ENCODE assay signal across 9 cellular contexts in genomic region chr3:71423151-71423906, GRCh38.
DNase-seq lines count a peak whose midpoint lies in the region; ATAC-seq, FAIRE-seq and TF ChIP-seq lines count a peak whose summit lies in the region.
"Had no signal": no experiment of that assay in that cellular context is flagged by ENCODE, and none has a peak within 500 bp of the region (broad histone marks: within the 10 kb centered on the region; RNA-seq: fewer than 3 reads in every experiment).

No MANE protein-coding gene starts in this region.

- H4K20me1 ChIP-seq in HepG2 (ENCODE audit: insufficient read depth, low read length), result peaks cover 9% of the 10 kb centered on the region

- H3K4me2 ChIP-seq in HepG2 (ENCODE audit: low read depth, low read length), result no peak overlapping the region
- H3K4me2 ChIP-seq in neuronal stem cell (ENCODE audit: insufficient read depth, low read length, poor library complexity, severe bottlenecking), result no peak overlapping the region

- TF ChIP-seq EP300 in HepG2 (IDR thresholded peaks at IDR 0.05; ENCODE audit: low read depth in 2 of 2, low read length in 2 of 2) (no peak), HepG2 (CRISPR knock-in tag; IDR thresholded peaks at IDR 0.05; ENCODE audit: borderline replicate concordance) (no peak)

- H3K27me3 ChIP-seq in Caco-2 (replicated peaks; ENCODE audit: control insufficient read depth, insufficient read depth, low read length), result no peaks in the 10 kb centered on the region
- H3K27me3 ChIP-seq in HepG2 (ENCODE audit: control insufficient read depth in 1 of 2, insufficient read depth in 2 of 2, low read length in 2 of 2), result no peaks in the 10 kb centered on the region
- no peaks in the 10 kb centered on the region for H3K27me3 ChIP-seq in neuronal stem cell (ENCODE audit: control insufficient read depth in 3 of 3, insufficient read depth in 3 of 3, low read depth in 1 of 3, low read length in 3 of 3)
- H3K27me3 ChIP-seq: tibial artery had no signal

- peaks cover 32% of the 10 kb centered on the region for H3K79me2 ChIP-seq in HepG2 (ENCODE audit: insufficient read depth, low read length)

- H3K18ac ChIP-seq in neuronal stem cell (ENCODE audit: low read length), result no peak overlapping the region

- peaks cover 2% of the 10 kb centered on the region for H3K79me1 ChIP-seq in neuronal stem cell (ENCODE audit: low read depth, low read length)

- POLR2A ChIA-PET in Caco-2 (lab: Charles Lee), result no interaction called here
- POLR2A ChIA-PET in HepG2 (lab: Yijun Ruan, JAX), result no interaction called here

- peaks cover 15% of the 10 kb centered on the region for H3K4me1 Mint-ChIP-seq in Caco-2 (ENCODE audit: low read depth, unreplicated experiment)
- H3K4me1 Mint-ChIP-seq in activated naive CD8-positive, alpha-beta T cell treated with anti-CD3 and anti-CD28 coated beads, Interleukin-2, amount 50 U/mL, for 24 hours, result peaks cover 96% of the 10 kb centered on the region

- no peak overlapping the region for H3K14ac ChIP-seq in neuronal stem cell (ENCODE audit: low read length)

- H3K9ac ChIP-seq in HepG2 (ENCODE audit: insufficient read depth, low read depth, low read length), result no peak overlapping the region
- no peak overlapping the region for H3K9ac ChIP-seq in neuronal stem cell (ENCODE audit: low read depth, low read length, poor library complexity)

- in situ Hi-C loops in HepG2 (cut with HindIII; ENCODE audit: extremely low pct_ligation_motif_present, low pct_unique_long_range_greater_than_20kb), result no loop called here
- in situ Hi-C loops in GM13976 (cut with MboI; ENCODE audit: low sequenced_read_pairs, unreplicated experiment), result no loop called here

- H2BK15ac ChIP-seq in neuronal stem cell (ENCODE audit: low read length), result no peak overlapping the region

- H3K27me3 Mint-ChIP-seq in Caco-2 (ENCODE audit: insufficient read depth, unreplicated experiment), result no peaks in the 10 kb centered on the region
- H3K27me3 Mint-ChIP-seq in activated naive CD8-positive, alpha-beta T cell treated with anti-CD3 and anti-CD28 coated beads, Interleukin-2, amount 50 U/mL, for 24 hours, result no peaks in the 10 kb centered on the region

- no peak for TF ChIP-seq RAD21 in HepG2 (CRISPR knock-in tag; IDR thresholded peaks at IDR 0.05)

- H3K36me3 ChIP-seq in Caco-2 (ENCODE audit: control insufficient read depth, insufficient read depth, low read length) (no peaks in the 10 kb centered on the region), HepG2 (replicated peaks in 1 of 2; ENCODE audit: control insufficient read depth in 1 of 2, insufficient read depth in 2 of 2, low read length in 2 of 2) (peaks cover 0 to 5% of the 10 kb centered on the region in 2 experiments; a peak in 1 of 5 replicates), neuronal stem cell (replicated peaks in 1 of 2; ENCODE audit: control insufficient read depth in 2 of 2, insufficient read depth in 2 of 2, low read length in 2 of 2) (no peaks in the 10 kb centered on the region)
- H3K36me3 ChIP-seq: tibial artery had no signal

- no peaks in the 10 kb centered on the region for H3K4me1 ChIP-seq in Caco-2
- H3K4me1 ChIP-seq in HepG2 (ENCODE audit: insufficient read depth, low read length), result peaks cover 4% of the 10 kb centered on the region; the same call in 1 of the 2 replicates
- H3K4me1 ChIP-seq in neuronal stem cell (ENCODE audit: control insufficient read depth in 2 of 2, insufficient read depth in 1 of 2, low read depth in 1 of 2, low read length in 2 of 2), result peaks cover 0 to 4% of the 10 kb centered on the region in 2 donors

- H3K4ac ChIP-seq in neuronal stem cell (ENCODE audit: low read length), result no peak overlapping the region

- H2AFZ ChIP-seq in HepG2 (ENCODE audit: low read length), result no peak overlapping the region
- H2AFZ ChIP-seq in neuronal stem cell (ENCODE audit: low read length), result no peak overlapping the region

- H3K9me3 ChIP-seq in Caco-2, result no peaks in the 10 kb centered on the region
- H3K9me3 ChIP-seq in HepG2 (ENCODE audit: low read length), result no peaks in the 10 kb centered on the region
- H3K9me3 ChIP-seq in neuronal stem cell (replicated peaks in 1 of 2; ENCODE audit: control insufficient read depth in 2 of 2, insufficient read depth in 1 of 2, low read depth in 1 of 2, low read length in 2 of 2), result peaks cover 0 to 7% of the 10 kb centered on the region in 2 donors
- H3K9me3 ChIP-seq: tibial artery had no signal

- H2BK12ac ChIP-seq in neuronal stem cell (ENCODE audit: low read length), result no peak overlapping the region

- no peak overlapping the region for H3K23ac ChIP-seq in neuronal stem cell (ENCODE audit: low read depth, low read length, poor library complexity)

- no peaks in the 10 kb centered on the region for H3K9me3 Mint-ChIP-seq in Caco-2 (ENCODE audit: unreplicated experiment)
- no peaks in the 10 kb centered on the region for H3K9me3 Mint-ChIP-seq in activated naive CD8-positive, alpha-beta T cell treated with anti-CD3 and anti-CD28 coated beads, Interleukin-2, amount 50 U/mL, for 24 hours

- H3K27ac Mint-ChIP-seq in Caco-2 (ENCODE audit: unreplicated experiment), result peak overlapping the region; percentile 39
- H3K27ac Mint-ChIP-seq in activated naive CD8-positive, alpha-beta T cell treated with anti-CD3 and anti-CD28 coated beads, Interleukin-2, amount 50 U/mL, for 24 hours, result peak overlapping the region; percentile 93

- no peak overlapping the region for H2BK5ac ChIP-seq in neuronal stem cell (ENCODE audit: low read length)

- BruUV-seq in Caco-2 (replicated peaks; lab: Mats Ljungman, UMichigan) (no TSS peak), HepG2 (replicated peaks; lab: Mats Ljungman, UMichigan) (no TSS peak)

- no peak for FAIRE-seq in HepG2 (lab: Jason Lieb, UNC)

- no peak overlapping the region for H3K4me3 ChIP-seq in Caco-2 (ENCODE audit: low read depth, low read length)
- no peak overlapping the region for H3K4me3 ChIP-seq in HepG2 (replicated peaks in 1 of 3; ENCODE audit: insufficient read depth in 1 of 3, low read depth in 2 of 3, low read length in 3 of 3)
- H3K4me3 ChIP-seq in neuronal stem cell (ENCODE audit: low read length in 2 of 2), result no peak overlapping the region
- H3K4me3 ChIP-seq: tibial artery had no signal

- ATAC-seq in activated naive CD8-positive, alpha-beta T cell treated with anti-CD3 and anti-CD28 coated beads, Interleukin-2, amount 50 U/mL, for 24 hours, result no peak
- ATAC-seq in HepG2, result peak; percentile 55

- TF ChIP-seq CTCF in Caco-2 (IDR thresholded peaks at IDR 0.05; ENCODE audit: insufficient read depth in 1 of 2, low read depth in 1 of 2, low read length in 1 of 2, severe bottlenecking in 1 of 2, unreplicated experiment in 1 of 2) (no peak), HepG2 (CRISPR knock-in tag; IDR thresholded peaks at IDR 0.05) (no peak), GM13976 (IDR thresholded peaks at IDR 0.05; ENCODE audit: borderline replicate concordance, control extremely low read depth, extremely low read depth, insufficient read depth, missing control alignments) (no peak)

- no peak overlapping the region for H2BK120ac ChIP-seq in neuronal stem cell (ENCODE audit: low read depth, low read length)

- no peak overlapping the region for H4K8ac ChIP-seq in neuronal stem cell (ENCODE audit: low read depth, low read length)

- no peak for DNase-seq in Caco-2
- peak; percentile 54 for DNase-seq in NCI-H1048 (lab: John Stamatoyannopoulos, UW)
- no peak for DNase-seq in activated naive CD8-positive, alpha-beta T cell treated with anti-CD3 and anti-CD28 coated beads, Interleukin-2, amount 50 U/mL, for 24 hours
- DNase-seq in HepG2 (ENCODE audit: low spot score), result no peak
- DNase-seq in neuronal stem cell (ENCODE audit: low spot score), result no peak
- no peak for DNase-seq in SW480 (ENCODE audit: low spot score)
- DNase-seq in NCI-H526 treated with DMSO at 0.1 percent for 48 hours (lab: John Stamatoyannopoulos, UW), result no peak
- DNase-seq in GM13976 (ENCODE audit: low spot score), result no peak
- DNase-seq: tibial artery had no signal

- TF ChIP-seq POLR2A in HepG2 (IDR thresholded peaks at IDR 0.05; ENCODE audit: insufficient read depth in 1 of 2, low read depth in 2 of 2, low read length in 2 of 2), result no peak

- CTCF ChIA-PET in Caco-2 (lab: Charles Lee) (interaction anchor here (0.6 kb wide), 1 partner anchor 33 kb away, joined by 3 read pairs; no protein-coding TSS in a partner anchor), HepG2 (lab: Yijun Ruan, JAX; ENCODE audit: low intra/inter-chr PET ratio, low total read pairs) (no interaction called here)

- H2AK5ac ChIP-seq in neuronal stem cell (ENCODE audit: low read depth, low read length), result no peak overlapping the region

- H3K27ac ChIP-seq in HepG2 (ENCODE audit: extremely low read length, insufficient read depth, low read length), result no peak overlapping the region
- H3K27ac ChIP-seq in neuronal stem cell (replicated peaks; ENCODE audit: low read length), result no peak overlapping the region
- H3K27ac ChIP-seq: tibial artery had no signal

- peaks cover 9% of the 10 kb centered on the region for H3K36me3 Mint-ChIP-seq in Caco-2 (ENCODE audit: insufficient read depth, unreplicated experiment)
- H3K36me3 Mint-ChIP-seq in activated naive CD8-positive, alpha-beta T cell treated with anti-CD3 and anti-CD28 coated beads, Interleukin-2, amount 50 U/mL, for 24 hours (ENCODE audit: low read depth), result peaks cover 16% of the 10 kb centered on the region

- over 99% methylated on average over 10 of the region's 12 CpGs for WGBS in HepG2 (ENCODE audit: low lambda C conversion rate)
- WGBS in neuronal stem cell (ENCODE audit: extremely low coverage in 2 of 2, insufficient read length in 2 of 2, insufficient replicate concordance in 1 of 2), 2 donors, result no CpG with 5 or more reads among the region's 12 CpGs

- intact Hi-C loops in Caco-2 (cut with micrococcal nuclease; ENCODE audit: unreplicated experiment) (no loop called here), HepG2 (cut with micrococcal nuclease; ENCODE audit: unreplicated experiment) (no loop called here)

- H4K91ac ChIP-seq in neuronal stem cell (ENCODE audit: low read depth, low read length, poor library complexity), result no peak overlapping the region

- H3K4me3 Mint-ChIP-seq in Caco-2 (ENCODE audit: unreplicated experiment), result no peak overlapping the region
- no peak overlapping the region for H3K4me3 Mint-ChIP-seq in activated naive CD8-positive, alpha-beta T cell treated with anti-CD3 and anti-CD28 coated beads, Interleukin-2, amount 50 U/mL, for 24 hours

TF ChIP-seq in HepG2, 621 proteins besides CTCF, POLR2A, EP300 and RAD21 (continues in another document):
- TF ChIP-seq TFDP1 (CRISPR knock-in tag; IDR thresholded peaks at IDR 0.05; ENCODE audit: borderline replicate concordance), result no peak
- TF ChIP-seq RFXANK (CRISPR knock-in tag; IDR thresholded peaks at IDR 0.05), result no peak
- peak; percentile 68 for TF ChIP-seq ZNF629 (CRISPR knock-in tag; conservative IDR thresholded peaks at IDR 0.05)
- no peak for TF ChIP-seq REL (CRISPR knock-in tag; conservative IDR thresholded peaks at IDR 0.05)
- no peak for TF ChIP-seq ISL2 (CRISPR knock-in tag; IDR thresholded peaks at IDR 0.05)
